In genomic region chr4:112005027-112005426, GRCh38 we compare ENCODE assay signal across 7 cellular contexts.
"Had no signal": no experiment of that assay in that cellular context is flagged by ENCODE, and none has a peak within 500 bp of the region (broad histone marks: within the 10 kb centered on the region; RNA-seq: fewer than 3 reads in every experiment).

No MANE protein-coding gene starts in this region.

- H3K36me3 ChIP-seq: HAP-1 had no signal

- H2AFZ ChIP-seq: GM23338 had no signal

- FAIRE-seq: HepG2 had no signal

- H3K27ac ChIP-seq: HL-60 had no signal

- H3K9me3 ChIP-seq: HAP-1 had no signal

- H3K4me3 ChIP-seq: GM23338, HAP-1 had no signal

- DNase-seq: H7, HFFc6 had no signal

- H3K4me2 ChIP-seq: GM23338 had no signal

- ATAC-seq: GM23338, HCT116, HepG2 had no signal
